In the genomic region with DNA sequence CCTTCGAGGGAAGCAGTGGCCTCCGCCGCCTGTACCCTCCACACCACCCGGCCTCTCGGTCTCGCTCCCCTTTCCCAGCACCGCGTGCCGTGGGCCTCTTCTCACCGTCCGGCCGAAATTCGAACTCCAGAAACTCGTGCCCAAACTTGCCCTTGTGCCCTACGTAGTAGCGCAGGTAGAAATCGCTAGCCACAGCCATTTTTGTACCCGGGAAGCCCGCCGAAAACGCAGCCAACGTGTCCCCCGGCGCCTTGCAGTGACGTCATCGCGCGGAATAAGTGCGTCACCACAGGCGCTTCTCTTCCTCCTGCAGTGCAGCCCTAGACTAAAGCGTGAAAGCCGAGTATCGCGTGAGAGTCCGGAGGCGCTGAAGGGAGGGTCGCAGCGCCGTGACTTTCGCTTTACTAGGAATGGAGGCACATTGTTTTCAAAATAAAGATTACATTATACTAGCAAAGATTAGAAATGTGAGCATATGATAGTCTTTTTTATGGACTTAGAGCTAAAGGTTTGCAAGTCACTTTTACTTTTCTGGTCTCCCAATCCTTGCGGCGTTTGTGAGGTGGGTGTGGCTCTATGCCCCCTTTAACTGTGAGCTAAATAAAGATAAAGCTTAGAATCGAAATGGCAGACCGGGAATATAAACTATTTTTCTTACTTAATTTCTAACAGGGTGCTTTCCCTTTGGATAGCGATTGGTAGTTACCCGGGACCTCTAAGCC, we compare ENCODE assay signal across 8 cellular contexts. TPM values are rescaled to one million over a fixed set of nuclear protein-coding genes. Genes with fewer than 3 reads are reported as not detected.
A peak's percentile ranks its signal among the peaks of the same experiment; 100 is the strongest.
DNase-seq lines count a peak whose midpoint lies in the region; ATAC-seq, FAIRE-seq and TF ChIP-seq lines count a peak whose summit lies in the region.

TSS of gene MAGOHB (minus strand) at position 276 of the 722 bp plus-strand sequence. CDS start at position 199, 77 bp downstream.

- H2BK15ac ChIP-seq in H1 (ENCODE audit: low read length), result no peak within 1 kb of the TSS

- H3K4me2 ChIP-seq in H1 (ENCODE audit: insufficient read depth in 1 of 2, low read depth in 2 of 2, low read length in 2 of 2), result peak within 1 kb of the TSS; percentile 68 to 96

- H3K4me1 Mint-ChIP-seq in memory B cell, result peaks cover 15% of the 10 kb centered on the region

- ATAC-seq in GM21367 (IDR thresholded peaks at IDR 0.05; ENCODE audit: unreplicated experiment), result peak; percentile 94
- ATAC-seq in memory B cell (ENCODE audit: low read depth), result peak; percentile 93

- 2% methylated on average over 46 of the region's 46 CpGs; no CpG with 5 or more reads in 1 of the 2 experiments for WGBS in H1 (ENCODE audit: extremely low coverage in 1 of 2, insufficient coverage in 1 of 2, insufficient read length in 1 of 2, insufficient replicate concordance in 2 of 2, low coverage in 1 of 2, low lambda C conversion rate in 2 of 2, missing lambda C conversion rate in 1 of 2), 2 experiments

- H3K79me2 ChIP-seq in H1 (ENCODE audit: control insufficient read depth in 1 of 2, insufficient read depth in 2 of 2, low read length in 2 of 2), result peaks cover 3 to 27% of the 10 kb centered on the region in 2 experiments; a peak in 3 of 4 replicates

- no peaks in the 10 kb centered on the region for H3K79me1 ChIP-seq in H1 (ENCODE audit: low read depth, low read length)

- H3K9ac ChIP-seq in H1 (replicated peaks in 1 of 4; ENCODE audit: extremely low read depth in 1 of 4, low read depth in 3 of 4, low read length in 3 of 4), result peak within 1 kb of the TSS; percentile 98 to 100 (median 100)

- H3K4me3 ChIP-seq in H1 (ENCODE audit: extremely low read depth in 1 of 4, insufficient read depth in 2 of 4, low read depth in 3 of 4, low read length in 4 of 4), result peak within 1 kb of the TSS; percentile 86 to 96 (median 93)

- H3K9me3 ChIP-seq in H1 (ENCODE audit: insufficient read depth in 2 of 2, low read depth in 1 of 2, low read length in 1 of 2), result no peaks in the 10 kb centered on the region

- H3K4me1 ChIP-seq in H1 (replicated peaks in 1 of 4; ENCODE audit: control insufficient read depth in 3 of 4, insufficient read depth in 4 of 4, low read length in 3 of 4), result peaks cover 0 to 3% (median 0%) of the 10 kb centered on the region in 4 experiments; a peak in 2 of 7 replicates

- H3K36me3 ChIP-seq in H1 (ENCODE audit: control insufficient read depth in 2 of 4, insufficient read depth in 4 of 4, low read length in 3 of 4), result peaks cover 0 to 34% (median 11%) of the 10 kb centered on the region in 4 experiments; a peak in 6 of 8 replicates

- peak within 1 kb of the TSS; percentile 99 for H3K27ac Mint-ChIP-seq in memory B cell

- H2AK5ac ChIP-seq in H1 (ENCODE audit: low read depth, low read length), result peak within 1 kb of the TSS; percentile 55; the same call in 1 of the 2 replicates

- DNase-seq in COLO668 (lab: John Stamatoyannopoulos, UW; ENCODE audit: unreplicated experiment), result peak; percentile 93
- DNase-seq in HTR-8/SVneo (ENCODE audit: insufficient read length, low spot score), result peak; percentile 88
- peak; percentile 95 for DNase-seq in NOMO-1 treated with dmso at 0.1 percent for 144 hours (lab: John Stamatoyannopoulos, UW; ENCODE audit: unreplicated experiment)
- DNase-seq in activated CD8-positive, alpha-beta memory T cell treated with anti-CD3 and anti-CD28 coated beads for 48 hours (ENCODE audit: low read depth in 2 of 3, low spot score in 2 of 3), result peak; percentile 96 to 100 (median 100)
- peak; percentile 87 to 100 for DNase-seq in H1 (ENCODE audit: low read depth in 1 of 2, low spot score in 2 of 2)
- peak; percentile 99 to 100 for DNase-seq in memory B cell (ENCODE audit: low spot score in 2 of 2)
- peak; percentile 92 for DNase-seq in stimulated activated CD8-positive, alpha-beta memory T cell treated with anti-CD3 and anti-CD28 coated beads, Interleukin-12 subunit alpha, Interleukin-12 subunit beta, amount 100 ng/mL, for 24 hours (ENCODE audit: extremely low read depth)

- peaks cover 6% of the 10 kb centered on the region for H3K27me3 Mint-ChIP-seq in memory B cell

- no peak within 1 kb of the TSS for H3K4ac ChIP-seq in H1 (replicated peaks; ENCODE audit: insufficient read length, low read depth, low read length)

- FAIRE-seq in HTR-8/SVneo (lab: Jason Lieb, UNC) (peak; percentile 73), H1 (lab: Jason Lieb, UNC) (peak; percentile 7)

- POLR2A ChIA-PET in H1 (lab: Charles Lee; ENCODE audit: partially characterized antibody), result interaction anchor here (0.6 to 2.7 kb wide), 21 partner anchors 9 to 386 kb away, joined by 3 to 12 read pairs (median 4); no protein-coding TSS in a partner anchor

- no peak within 1 kb of the TSS for H3K14ac ChIP-seq in H1 (ENCODE audit: insufficient read length)

- peak within 1 kb of the TSS; percentile 83 for H2AFZ ChIP-seq in H1 (ENCODE audit: low read length)

- H2BK5ac ChIP-seq in H1 (ENCODE audit: low read depth, low read length), result peak within 1 kb of the TSS; percentile 99

- H2BK12ac ChIP-seq in H1 (ENCODE audit: low read depth, low read length), result peak within 1 kb of the TSS; percentile 42; the same call in 1 of the 2 replicates

- H3K56ac ChIP-seq in H1 (replicated peaks; ENCODE audit: insufficient read length, low read depth, low read length), result peak within 1 kb of the TSS; percentile 77

- peak within 1 kb of the TSS; percentile 95 for H3K4me3 Mint-ChIP-seq in memory B cell

- H4K5ac ChIP-seq in H1 (ENCODE audit: insufficient read length, low read depth, low read length), result peak within 1 kb of the TSS; percentile 91

- H2BK20ac ChIP-seq in H1 (ENCODE audit: low read length), result no peak within 1 kb of the TSS

- no peak for TF ChIP-seq CTCF in H1 (IDR thresholded peaks at IDR 0.05; ENCODE audit: control extremely low read depth in 1 of 3, insufficient read depth in 1 of 3, low read depth in 1 of 3, low read length in 3 of 3)

- H3K27ac ChIP-seq in H1 (ENCODE audit: low read depth, low read length), result peak within 1 kb of the TSS; percentile 99

- peak within 1 kb of the TSS; percentile 100 for H4K8ac ChIP-seq in H1 (ENCODE audit: extremely low read depth, insufficient read depth, low read length)

- peak within 1 kb of the TSS; percentile 95; the same call in 1 of the 2 replicates for H3K18ac ChIP-seq in H1 (ENCODE audit: extremely low read depth, low read length)

- no peaks in the 10 kb centered on the region for H3K9me3 Mint-ChIP-seq in memory B cell

- TF ChIP-seq POLR2A in H1 (IDR thresholded peaks at IDR 0.05; ENCODE audit: control extremely low read depth in 1 of 2, low read depth in 2 of 2, low read length in 2 of 2), result peak; percentile 85 to 91; a peak in 2 of 3 replicates

- TF ChIP-seq EP300 in H1 (IDR thresholded peaks at IDR 0.05; ENCODE audit: borderline replicate concordance in 1 of 2, low read depth in 2 of 2, low read length in 2 of 2), result peak in 1 of 2 experiments; percentile 76; a peak in 1 of 3 replicates

- CTCF ChIA-PET in H1 (lab: Charles Lee; ENCODE audit: partially characterized antibody), result interaction anchor here (0.6 to 2.3 kb wide), 6 partner anchors 17 to 831 kb away, joined by 3 to 8 read pairs (median 3); no protein-coding TSS in a partner anchor

- no peaks in the 10 kb centered on the region for H4K20me1 ChIP-seq in H1 (replicated peaks in 1 of 2; ENCODE audit: control insufficient read depth in 1 of 2, insufficient read depth in 2 of 2, low read length in 2 of 2)

- no peak for TF ChIP-seq RAD21 in H1 (IDR thresholded peaks at IDR 0.05 in 1 of 2, conservative IDR thresholded peaks at IDR 0.05 in 1 of 2; ENCODE audit: low read depth in 2 of 2, low read length in 2 of 2)

- no peak within 1 kb of the TSS for H3K23ac ChIP-seq in H1 (ENCODE audit: insufficient read length)

- no peaks in the 10 kb centered on the region for H3K27me3 ChIP-seq in H1 (replicated peaks in 1 of 4; ENCODE audit: control insufficient read depth in 3 of 4, extremely low read depth in 1 of 4, insufficient read depth in 3 of 4, low read length in 3 of 4)

- no peak within 1 kb of the TSS for H2BK120ac ChIP-seq in H1 (replicated peaks; ENCODE audit: low read depth, low read length)

- H4K91ac ChIP-seq in H1 (replicated peaks; ENCODE audit: insufficient read length, low read length), result peak within 1 kb of the TSS; percentile 83

- peaks cover 3% of the 10 kb centered on the region for H3K23me2 ChIP-seq in H1 (ENCODE audit: low read depth, low read length)

- H3K36me3 Mint-ChIP-seq in memory B cell, result peaks cover 8% of the 10 kb centered on the region

TF ChIP-seq in H1, 55 proteins besides CTCF, POLR2A, EP300 and RAD21 (continues in another document):
- TF ChIP-seq NRF1 (IDR thresholded peaks at IDR 0.05; ENCODE audit: low read depth, low read length), result no peak
- no peak for TF ChIP-seq TEAD4 (IDR thresholded peaks at IDR 0.05; ENCODE audit: low read depth, low read length)
- TF ChIP-seq CTBP2 (IDR thresholded peaks at IDR 0.05; ENCODE audit: borderline replicate concordance, insufficient read depth, insufficient read length, low read length), result no peak
- peak; percentile 100 for TF ChIP-seq CREB1 (IDR thresholded peaks at IDR 0.05)
- TF ChIP-seq, protein P1, sequence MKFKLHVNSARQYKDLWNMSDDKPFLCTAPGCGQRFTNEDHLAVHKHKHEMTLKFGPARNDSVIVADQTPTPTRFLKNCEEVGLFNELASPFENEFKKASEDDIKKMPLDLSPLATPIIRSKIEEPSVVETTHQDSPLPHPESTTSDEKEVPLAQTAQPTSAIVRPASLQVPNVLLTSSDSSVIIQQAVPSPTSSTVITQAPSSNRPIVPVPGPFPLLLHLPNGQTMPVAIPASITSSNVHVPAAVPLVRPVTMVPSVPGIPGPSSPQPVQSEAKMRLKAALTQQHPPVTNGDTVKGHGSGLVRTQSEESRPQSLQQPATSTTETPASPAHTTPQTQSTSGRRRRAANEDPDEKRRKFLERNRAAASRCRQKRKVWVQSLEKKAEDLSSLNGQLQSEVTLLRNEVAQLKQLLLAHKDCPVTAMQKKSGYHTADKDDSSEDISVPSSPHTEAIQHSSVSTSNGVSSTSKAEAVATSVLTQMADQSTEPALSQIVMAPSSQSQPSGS (IDR thresholded peaks at IDR 0.05; ENCODE audit: low read length), result peak; percentile 97
- peak; percentile 99 for TF ChIP-seq TAF1 (IDR thresholded peaks at IDR 0.05; ENCODE audit: low read depth, low read length)
- TF ChIP-seq NANOG (IDR thresholded peaks at IDR 0.05; ENCODE audit: insufficient read depth, low read depth, low read length, poor library complexity, severe bottlenecking), result no peak
- peak; percentile 98 for TF ChIP-seq JUND (IDR thresholded peaks at IDR 0.05; ENCODE audit: low read length)

RNA-seq across cellular contexts. Expression of gene MAGOHB, which starts in this region (rescaled TPM):
- total RNA-seq in H1 (2021; fragmentation: NEBNext Ultra II Directional; extraction: Animal tissue kit (Norgen Biotek cat#: 25700)), result 51.9 and 53.7 TPM in 2 replicates
- polyA plus RNA-seq in H1 (2011; rRNA removed), result 6.6 and 21.5 TPM in 2 replicates
- polyA plus RNA-seq in H1 (2011; cell fraction: cytosol; rRNA removed), result 23.5 TPM
- polyA plus RNA-seq in H1 (2011; cell fraction: nucleus; rRNA removed), result 3.8 TPM
- polyA plus RNA-seq in H1 (2012, experiment 1 of 2), result 38.7 to 51.8 TPM (median 45.4 TPM) in 4 replicates
- polyA plus RNA-seq in H1 (2012, experiment 2 of 2), result 10.9 TPM
- 33.3 TPM for polyA plus RNA-seq in H1 (2013, experiment 1 of 2)
- polyA plus RNA-seq in H1 (2013, experiment 2 of 2), result 36.7 TPM
- polyA minus RNA-seq in H1 (2011; rRNA and poly(A)+ RNA removed), result 12.0 and 12.1 TPM in 2 replicates
- polyA minus RNA-seq in H1 (2011; cell fraction: cytosol; rRNA and poly(A)+ RNA removed), result 7.5 TPM
- 45.9 TPM for polyA minus RNA-seq in H1 (2011; cell fraction: nucleus; rRNA and poly(A)+ RNA removed)

Comparison
In these comparisons a context has a peak if more than half of its experiments do, and no peak if none do; other contexts are left out.
1. Peak in every context shown above with its lines: DNase-seq, ATAC-seq, H3K4me3 ChIP-seq and H3K27ac ChIP-seq.